ENCODE assay signal across 15 cellular contexts in genomic region chr4:8028884-8029568, GRCh38.
DNase-seq lines count a peak whose midpoint lies in the region; ATAC-seq and TF ChIP-seq lines count a peak whose summit lies in the region.
"Had no signal": no experiment of that assay in that cellular context is flagged by ENCODE, and none has a peak within 500 bp of the region (broad histone marks: within the 10 kb centered on the region; RNA-seq: fewer than 3 reads in every experiment).

No MANE protein-coding gene starts in this region.

- TF ChIP-seq CTCF in neural cell (IDR thresholded peaks at IDR 0.05; ENCODE audit: poor library complexity, severe bottlenecking) = no peak

- peak; percentile 53 for TF ChIP-seq EP300 in neural cell (conservative IDR thresholded peaks at IDR 0.05; ENCODE audit: poor library complexity, severe bottlenecking)

- H2BK120ac ChIP-seq in mesenchymal stem cell (ENCODE audit: low read depth, low read length) = no peak overlapping the region

- ATAC-seq in central memory CD8-positive, alpha-beta T cell (replicated peaks; ENCODE audit: extremely low read depth, poor library complexity, severe bottlenecking) = no peak
- no peak for ATAC-seq in HG02798 (IDR thresholded peaks at IDR 0.05; ENCODE audit: poor library complexity, unreplicated experiment)
- no peak for ATAC-seq in HG02763 (IDR thresholded peaks at IDR 0.05; ENCODE audit: unreplicated experiment)

- H3K36me3 ChIP-seq in neural cell (ENCODE audit: insufficient read depth, low read length) (no peaks in the 10 kb centered on the region), mesenchymal stem cell (ENCODE audit: control insufficient read depth in 1 of 2, insufficient read depth in 2 of 2, low read depth in 1 of 2, low read length in 2 of 2) (no peaks in the 10 kb centered on the region)
- H3K36me3 ChIP-seq: BLaER1 had no signal

- H3K79me1 ChIP-seq in mesenchymal stem cell (replicated peaks; ENCODE audit: low read length, poor library complexity, severe bottlenecking) = no peaks in the 10 kb centered on the region

- H3K36me3 Mint-ChIP-seq in central memory CD8-positive, alpha-beta T cell (ENCODE audit: insufficient read depth) = peaks cover 3% of the 10 kb centered on the region

- no peak overlapping the region for H2BK12ac ChIP-seq in mesenchymal stem cell (ENCODE audit: low read length in 2 of 2)

- H3K27ac ChIP-seq in neural cell (ENCODE audit: low read length) (peak overlapping the region; percentile 54), mesenchymal stem cell (ENCODE audit: low read length, poor library complexity, severe bottlenecking) (no peak overlapping the region)
- H3K27ac ChIP-seq: BLaER1 had no signal

- H3K4ac ChIP-seq in mesenchymal stem cell (ENCODE audit: low read depth in 1 of 2, low read length in 2 of 2) = no peak overlapping the region

- H3K4me3 Mint-ChIP-seq in central memory CD8-positive, alpha-beta T cell = no peak overlapping the region
- H3K4me3 Mint-ChIP-seq: CD8-positive, alpha-beta memory T cell; IgD-negative memory B cell had no signal

- H3K4me1 ChIP-seq in mesenchymal stem cell (ENCODE audit: control insufficient read depth, insufficient read depth, low read depth, low read length) = peaks cover 9% of the 10 kb centered on the region

- H3K4me2 ChIP-seq in neural cell (ENCODE audit: low read length) = no peak overlapping the region
- no peak overlapping the region for H3K4me2 ChIP-seq in mesenchymal stem cell (ENCODE audit: low read length, poor library complexity, severe bottlenecking)
- H3K4me2 ChIP-seq: BLaER1 had no signal

- no peaks in the 10 kb centered on the region for H3K79me2 ChIP-seq in neural cell (replicated peaks; ENCODE audit: insufficient read depth, low read length)

- no peak overlapping the region for H3K23ac ChIP-seq in mesenchymal stem cell (ENCODE audit: low read length in 2 of 2)

- H2BK15ac ChIP-seq in mesenchymal stem cell (ENCODE audit: low read depth, poor library complexity, severe bottlenecking) = no peak overlapping the region

- H3K9me3 ChIP-seq in neural cell (ENCODE audit: low read length) (no peaks in the 10 kb centered on the region), mesenchymal stem cell (ENCODE audit: control insufficient read depth, low read length) (no peaks in the 10 kb centered on the region)
- H3K9me3 ChIP-seq: BLaER1 had no signal

- no peak overlapping the region for H2AK5ac ChIP-seq in mesenchymal stem cell (ENCODE audit: low read length, severe bottlenecking)

- TF ChIP-seq RAD21 in neural cell (conservative IDR thresholded peaks at IDR 0.05) = no peak

- H3K18ac ChIP-seq in mesenchymal stem cell (ENCODE audit: low read depth in 1 of 2, low read length in 2 of 2) = no peak overlapping the region

- H4K20me1 ChIP-seq in neural cell (ENCODE audit: insufficient read depth) = no peaks in the 10 kb centered on the region

- H3K27me3 Mint-ChIP-seq in central memory CD8-positive, alpha-beta T cell = no peaks in the 10 kb centered on the region

- no peak overlapping the region for H4K8ac ChIP-seq in mesenchymal stem cell (ENCODE audit: low read length)

- peak overlapping the region; percentile 8 for H3K4me3 ChIP-seq in neural cell (ENCODE audit: low read length)
- H3K4me3 ChIP-seq in mesenchymal stem cell (ENCODE audit: insufficient read depth in 1 of 2, low read depth in 1 of 2, low read length in 2 of 2) = no peak overlapping the region
- H3K4me3 ChIP-seq: BLaER1 had no signal

- no peak overlapping the region for H4K91ac ChIP-seq in mesenchymal stem cell (ENCODE audit: low read length)

- no peaks in the 10 kb centered on the region for H3K4me1 Mint-ChIP-seq in central memory CD8-positive, alpha-beta T cell
- H3K4me1 Mint-ChIP-seq: CD8-positive, alpha-beta memory T cell; IgD-negative memory B cell had no signal

- H3K14ac ChIP-seq in mesenchymal stem cell (ENCODE audit: low read length in 2 of 2) = no peak overlapping the region

- peak overlapping the region; percentile 58 for H3K27ac Mint-ChIP-seq in central memory CD8-positive, alpha-beta T cell (ENCODE audit: low read depth)
- H3K27ac Mint-ChIP-seq: IgD-negative memory B cell had no signal

- H3K9me3 Mint-ChIP-seq in central memory CD8-positive, alpha-beta T cell = no peaks in the 10 kb centered on the region
- H3K9me3 Mint-ChIP-seq: CD8-positive, alpha-beta memory T cell; IgD-negative memory B cell had no signal

- H3K9me2 ChIP-seq in neural cell (ENCODE audit: insufficient read depth, low read length) = no peaks in the 10 kb centered on the region

- 72% methylated on average over 20 of the region's 20 CpGs for WGBS in mesenchymal stem cell

- H3K9ac ChIP-seq in neural cell (ENCODE audit: low read length) (no peak overlapping the region), mesenchymal stem cell (ENCODE audit: low read length) (no peak overlapping the region)
- H3K9ac ChIP-seq: BLaER1 had no signal

- no peak overlapping the region for H2BK5ac ChIP-seq in mesenchymal stem cell (ENCODE audit: low read depth, low read length, poor library complexity, severe bottlenecking)

- no peaks in the 10 kb centered on the region for H3F3A ChIP-seq in neural cell (ENCODE audit: insufficient read depth, low read length, poor library complexity, severe bottlenecking)

- H3K27me3 ChIP-seq in neural cell (ENCODE audit: insufficient read depth, low read depth, low read length) (no peaks in the 10 kb centered on the region), mesenchymal stem cell (ENCODE audit: control insufficient read depth in 1 of 2, insufficient read depth in 1 of 2, low read length in 2 of 2) (peaks cover 65 to 85% of the 10 kb centered on the region in 2 experiments)

- H2AFZ ChIP-seq in neural cell (ENCODE audit: low read depth, low read length) (no peak overlapping the region), mesenchymal stem cell (ENCODE audit: low read depth, low read length) (no peak overlapping the region)

- DNase-seq in DMS53 (lab: John Stamatoyannopoulos, UW) (peak; percentile 69), DMS53 treated with DMSO at 0.1 percent for 48 hours (lab: John Stamatoyannopoulos, UW; ENCODE audit: unreplicated experiment) (no peak), mesenchymal stem cell (no peak)
- DNase-seq in central memory CD8-positive, alpha-beta T cell (ENCODE audit: low spot score in 2 of 2) = no peak
- DNase-seq: 8988T; AML-193; CD8-positive, alpha-beta memory T cell; DND-41; GF-D8; HCEC 1CT had no signal

TF ChIP-seq in neural cell, 6 proteins besides CTCF, POLR2A, EP300 and RAD21:
- TF ChIP-seq EZH2 (IDR thresholded peaks at IDR 0.05; ENCODE audit: borderline replicate concordance, insufficient read depth, low read length, poor library complexity, severe bottlenecking) (no peak), POLR2AphosphoS5 (IDR thresholded peaks at IDR 0.05) (peak; percentile 31)
